1 cellular context compared by ENCODE assay signal in the genomic region with DNA sequence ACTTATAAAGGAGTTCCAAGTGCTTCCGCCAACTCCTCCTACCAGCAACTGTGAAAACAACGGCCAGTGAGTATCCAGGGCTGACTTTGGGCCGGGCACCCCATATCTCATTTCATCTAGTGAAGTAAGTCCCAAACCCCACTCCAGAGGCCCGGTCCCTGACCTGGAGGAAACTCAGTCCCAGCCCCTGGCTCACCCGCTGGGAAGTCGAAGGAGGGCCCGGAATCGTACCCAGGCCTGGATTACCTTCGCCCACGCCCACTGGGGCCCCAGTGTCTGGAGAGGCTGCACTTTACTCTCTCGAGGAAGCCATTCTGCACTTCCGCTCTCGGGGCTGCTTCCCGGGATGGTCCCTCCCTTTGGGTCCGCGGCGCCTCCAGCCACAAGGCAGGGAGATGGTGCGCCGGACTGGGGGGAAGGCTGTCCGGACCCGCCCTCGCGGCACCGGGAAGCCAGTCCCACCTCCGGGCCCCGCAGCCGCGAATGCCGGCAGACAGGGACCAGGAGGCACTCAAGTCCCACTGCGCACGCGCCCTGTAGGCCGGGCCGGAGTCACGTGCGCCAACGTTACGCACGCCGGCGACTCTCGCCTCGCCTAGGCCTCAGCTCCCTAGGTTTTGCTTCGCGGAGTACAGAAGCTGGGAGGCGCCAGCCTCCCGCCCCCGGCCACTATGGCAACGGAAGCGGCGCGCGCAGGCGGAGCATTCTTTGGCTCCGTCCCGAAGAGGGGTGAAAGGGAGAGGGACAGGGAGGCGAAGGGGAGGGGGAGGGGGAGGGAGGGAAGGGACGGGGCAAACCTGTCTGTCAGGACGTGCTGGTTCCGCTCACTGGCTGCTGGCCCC.
A peak's percentile ranks its signal among the peaks of the same experiment; 100 is the strongest.
TF ChIP-seq lines count a peak whose summit lies in the region.

A gene with protein sequence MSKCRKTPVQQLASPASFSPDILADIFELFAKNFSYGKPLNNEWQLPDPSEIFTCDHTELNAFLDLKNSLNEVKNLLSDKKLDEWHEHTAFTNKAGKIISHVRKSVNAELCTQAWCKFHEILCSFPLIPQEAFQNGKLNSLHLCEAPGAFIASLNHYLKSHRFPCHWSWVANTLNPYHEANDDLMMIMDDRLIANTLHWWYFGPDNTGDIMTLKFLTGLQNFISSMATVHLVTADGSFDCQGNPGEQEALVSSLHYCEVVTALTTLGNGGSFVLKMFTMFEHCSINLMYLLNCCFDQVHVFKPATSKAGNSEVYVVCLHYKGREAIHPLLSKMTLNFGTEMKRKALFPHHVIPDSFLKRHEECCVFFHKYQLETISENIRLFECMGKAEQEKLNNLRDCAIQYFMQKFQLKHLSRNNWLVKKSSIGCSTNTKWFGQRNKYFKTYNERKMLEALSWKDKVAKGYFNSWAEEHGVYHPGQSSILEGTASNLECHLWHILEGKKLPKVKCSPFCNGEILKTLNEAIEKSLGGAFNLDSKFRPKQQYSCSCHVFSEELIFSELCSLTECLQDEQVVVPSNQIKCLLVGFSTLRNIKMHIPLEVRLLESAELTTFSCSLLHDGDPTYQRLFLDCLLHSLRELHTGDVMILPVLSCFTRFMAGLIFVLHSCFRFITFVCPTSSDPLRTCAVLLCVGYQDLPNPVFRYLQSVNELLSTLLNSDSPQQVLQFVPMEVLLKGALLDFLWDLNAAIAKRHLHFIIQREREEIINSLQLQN (minus strand): TSS at position 513 of the 842 bp plus-strand sequence. CDS start 3,482 bp downstream, outside the sequence.

TF ChIP-seq in HepG2, 621 proteins besides CTCF, POLR2A, EP300 and RAD21 (continued from another document and continues in another):
- TF ChIP-seq, protein P1, sequence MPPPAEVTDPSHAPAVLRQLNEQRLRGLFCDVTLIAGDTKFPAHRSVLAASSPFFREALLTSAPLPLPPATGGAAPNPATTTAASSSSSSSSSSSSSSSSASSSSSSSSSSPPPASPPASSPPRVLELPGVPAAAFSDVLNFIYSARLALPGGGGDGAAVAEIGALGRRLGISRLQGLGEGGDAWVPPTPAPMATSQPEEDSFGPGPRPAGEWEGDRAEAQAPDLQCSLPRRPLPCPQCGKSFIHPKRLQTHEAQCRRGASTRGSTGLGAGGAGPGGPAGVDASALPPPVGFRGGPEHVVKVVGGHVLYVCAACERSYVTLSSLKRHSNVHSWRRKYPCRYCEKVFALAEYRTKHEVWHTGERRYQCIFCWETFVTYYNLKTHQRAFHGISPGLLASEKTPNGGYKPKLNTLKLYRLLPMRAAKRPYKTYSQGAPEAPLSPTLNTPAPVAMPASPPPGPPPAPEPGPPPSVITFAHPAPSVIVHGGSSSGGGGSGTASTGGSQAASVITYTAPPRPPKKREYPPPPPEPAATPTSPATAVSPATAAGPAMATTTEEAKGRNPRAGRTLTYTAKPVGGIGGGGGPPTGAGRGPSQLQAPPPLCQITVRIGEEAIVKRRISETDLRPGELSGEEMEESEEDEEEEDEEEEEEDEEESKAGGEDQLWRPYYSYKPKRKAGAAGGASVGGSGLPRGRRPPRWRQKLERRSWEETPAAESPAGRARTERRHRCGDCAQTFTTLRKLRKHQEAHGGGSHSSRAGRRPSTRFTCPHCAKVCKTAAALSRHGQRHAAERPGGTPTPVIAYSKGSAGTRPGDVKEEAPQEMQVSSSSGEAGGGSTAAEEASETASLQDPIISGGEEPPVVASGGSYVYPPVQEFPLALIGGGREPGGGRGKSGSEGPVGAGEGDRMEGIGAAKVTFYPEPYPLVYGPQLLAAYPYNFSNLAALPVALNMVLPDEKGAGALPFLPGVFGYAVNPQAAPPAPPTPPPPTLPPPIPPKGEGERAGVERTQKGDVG (CRISPR knock-in tag; IDR thresholded peaks at IDR 0.05; ENCODE audit: borderline replicate concordance), result peak; percentile 91; the same call in 1 of the 2 replicates
- TF ChIP-seq, protein P2, sequence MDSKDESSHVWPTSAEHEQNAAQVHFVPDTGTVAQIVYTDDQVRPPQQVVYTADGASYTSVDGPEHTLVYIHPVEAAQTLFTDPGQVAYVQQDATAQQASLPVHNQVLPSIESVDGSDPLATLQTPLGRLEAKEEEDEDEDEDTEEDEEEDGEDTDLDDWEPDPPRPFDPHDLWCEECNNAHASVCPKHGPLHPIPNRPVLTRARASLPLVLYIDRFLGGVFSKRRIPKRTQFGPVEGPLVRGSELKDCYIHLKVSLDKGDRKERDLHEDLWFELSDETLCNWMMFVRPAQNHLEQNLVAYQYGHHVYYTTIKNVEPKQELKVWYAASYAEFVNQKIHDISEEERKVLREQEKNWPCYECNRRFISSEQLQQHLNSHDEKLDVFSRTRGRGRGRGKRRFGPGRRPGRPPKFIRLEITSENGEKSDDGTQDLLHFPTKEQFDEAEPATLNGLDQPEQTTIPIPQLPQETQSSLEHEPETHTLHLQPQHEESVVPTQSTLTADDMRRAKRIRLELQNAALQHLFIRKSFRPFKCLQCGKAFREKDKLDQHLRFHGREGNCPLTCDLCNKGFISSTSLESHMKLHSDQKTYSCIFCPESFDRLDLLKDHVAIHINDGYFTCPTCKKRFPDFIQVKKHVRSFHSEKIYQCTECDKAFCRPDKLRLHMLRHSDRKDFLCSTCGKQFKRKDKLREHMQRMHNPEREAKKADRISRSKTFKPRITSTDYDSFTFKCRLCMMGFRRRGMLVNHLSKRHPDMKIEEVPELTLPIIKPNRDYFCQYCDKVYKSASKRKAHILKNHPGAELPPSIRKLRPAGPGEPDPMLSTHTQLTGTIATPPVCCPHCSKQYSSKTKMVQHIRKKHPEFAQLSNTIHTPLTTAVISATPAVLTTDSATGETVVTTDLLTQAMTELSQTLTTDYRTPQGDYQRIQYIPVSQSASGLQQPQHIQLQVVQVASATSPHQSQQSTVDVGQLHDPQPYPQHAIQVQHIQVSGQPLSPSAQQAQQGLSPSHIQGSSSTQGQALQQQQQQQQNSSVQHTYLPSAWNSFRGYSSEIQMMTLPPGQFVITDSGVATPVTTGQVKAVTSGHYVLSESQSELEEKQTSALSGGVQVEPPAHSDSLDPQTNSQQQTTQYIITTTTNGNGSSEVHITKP (CRISPR knock-in tag; IDR thresholded peaks at IDR 0.05; ENCODE audit: low read depth), result no peak; the same call in 1 of the 2 replicates
- TF ChIP-seq ISL2 (CRISPR knock-in tag; IDR thresholded peaks at IDR 0.05), result peak; percentile 85
- TF ChIP-seq, protein P3, sequence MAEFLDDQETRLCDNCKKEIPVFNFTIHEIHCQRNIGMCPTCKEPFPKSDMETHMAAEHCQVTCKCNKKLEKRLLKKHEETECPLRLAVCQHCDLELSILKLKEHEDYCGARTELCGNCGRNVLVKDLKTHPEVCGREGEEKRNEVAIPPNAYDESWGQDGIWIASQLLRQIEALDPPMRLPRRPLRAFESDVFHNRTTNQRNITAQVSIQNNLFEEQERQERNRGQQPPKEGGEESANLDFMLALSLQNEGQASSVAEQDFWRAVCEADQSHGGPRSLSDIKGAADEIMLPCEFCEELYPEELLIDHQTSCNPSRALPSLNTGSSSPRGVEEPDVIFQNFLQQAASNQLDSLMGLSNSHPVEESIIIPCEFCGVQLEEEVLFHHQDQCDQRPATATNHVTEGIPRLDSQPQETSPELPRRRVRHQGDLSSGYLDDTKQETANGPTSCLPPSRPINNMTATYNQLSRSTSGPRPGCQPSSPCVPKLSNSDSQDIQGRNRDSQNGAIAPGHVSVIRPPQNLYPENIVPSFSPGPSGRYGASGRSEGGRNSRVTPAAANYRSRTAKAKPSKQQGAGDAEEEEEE (CRISPR knock-in tag; IDR thresholded peaks at IDR 0.05; ENCODE audit: borderline replicate concordance), result 0 out of 2 replicates have a peak, but pooled peaks have one; percentile 38
- peak; percentile 89; the same call in 1 of the 2 replicates for TF ChIP-seq MLLT10 (CRISPR knock-in tag; IDR thresholded peaks at IDR 0.05)
- TF ChIP-seq, protein P4, sequence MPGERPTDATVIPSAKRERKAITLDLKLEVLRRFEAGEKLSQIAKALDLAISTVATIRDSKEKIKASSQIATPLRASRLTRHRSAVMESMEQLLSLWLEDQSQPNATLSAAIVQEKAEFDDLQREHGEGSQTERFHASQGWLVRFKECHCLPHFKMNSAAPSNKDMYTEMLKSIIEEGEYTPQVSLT (CRISPR knock-in tag; IDR thresholded peaks at IDR 0.05; ENCODE audit: borderline replicate concordance, low read depth), result no peak; the same call in 1 of the 2 replicates
- peak; percentile 98 for TF ChIP-seq SALL1 (CRISPR knock-in tag; IDR thresholded peaks at IDR 0.05)
- TF ChIP-seq ZSCAN20 (CRISPR knock-in tag; IDR thresholded peaks at IDR 0.05; ENCODE audit: borderline replicate concordance), result peak; percentile 97
- TF ChIP-seq BRD4 (CRISPR knock-in tag; IDR thresholded peaks at IDR 0.05), result no peak; the same call in none of the 2 replicates
- peak; percentile 90 for TF ChIP-seq HNRNPLL (IDR thresholded peaks at IDR 0.05; ENCODE audit: low read depth, low read length, poor library complexity, severe bottlenecking)
- TF ChIP-seq, protein P5, sequence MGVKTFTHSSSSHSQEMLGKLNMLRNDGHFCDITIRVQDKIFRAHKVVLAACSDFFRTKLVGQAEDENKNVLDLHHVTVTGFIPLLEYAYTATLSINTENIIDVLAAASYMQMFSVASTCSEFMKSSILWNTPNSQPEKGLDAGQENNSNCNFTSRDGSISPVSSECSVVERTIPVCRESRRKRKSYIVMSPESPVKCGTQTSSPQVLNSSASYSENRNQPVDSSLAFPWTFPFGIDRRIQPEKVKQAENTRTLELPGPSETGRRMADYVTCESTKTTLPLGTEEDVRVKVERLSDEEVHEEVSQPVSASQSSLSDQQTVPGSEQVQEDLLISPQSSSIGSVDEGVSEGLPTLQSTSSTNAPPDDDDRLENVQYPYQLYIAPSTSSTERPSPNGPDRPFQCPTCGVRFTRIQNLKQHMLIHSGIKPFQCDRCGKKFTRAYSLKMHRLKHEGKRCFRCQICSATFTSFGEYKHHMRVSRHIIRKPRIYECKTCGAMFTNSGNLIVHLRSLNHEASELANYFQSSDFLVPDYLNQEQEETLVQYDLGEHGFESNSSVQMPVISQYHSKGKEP (CRISPR knock-in tag; IDR thresholded peaks at IDR 0.05), result peak; percentile 93; the same call in 1 of the 2 replicates
- no peak for TF ChIP-seq ZNF496 (CRISPR knock-in tag; IDR thresholded peaks at IDR 0.05; ENCODE audit: insufficient replicate concordance)
- TF ChIP-seq FOSL2 (CRISPR knock-in tag; IDR thresholded peaks at IDR 0.05), result peak; percentile 58; the same call in 1 of the 2 replicates
- peak; percentile 96 for TF ChIP-seq HIVEP1 (CRISPR knock-in tag; IDR thresholded peaks at IDR 0.05)
- TF ChIP-seq ZNF839 (CRISPR knock-in tag; IDR thresholded peaks at IDR 0.05; ENCODE audit: borderline replicate concordance), result peak; percentile 97; the same call in 1 of the 2 replicates
- TF ChIP-seq ZSCAN9 (CRISPR knock-in tag; IDR thresholded peaks at IDR 0.05; ENCODE audit: borderline replicate concordance), result peak; percentile 96
- peak; percentile 89; the same call in 1 of the 2 replicates for TF ChIP-seq ZNF615 (CRISPR knock-in tag; IDR thresholded peaks at IDR 0.05; ENCODE audit: borderline replicate concordance)
- peak; percentile 94 for TF ChIP-seq SNAPC2 (CRISPR knock-in tag; IDR thresholded peaks at IDR 0.05)
- TF ChIP-seq RFX5 (IDR thresholded peaks at IDR 0.05; ENCODE audit: low read depth, low read length), result no peak
- TF ChIP-seq, protein P6, sequence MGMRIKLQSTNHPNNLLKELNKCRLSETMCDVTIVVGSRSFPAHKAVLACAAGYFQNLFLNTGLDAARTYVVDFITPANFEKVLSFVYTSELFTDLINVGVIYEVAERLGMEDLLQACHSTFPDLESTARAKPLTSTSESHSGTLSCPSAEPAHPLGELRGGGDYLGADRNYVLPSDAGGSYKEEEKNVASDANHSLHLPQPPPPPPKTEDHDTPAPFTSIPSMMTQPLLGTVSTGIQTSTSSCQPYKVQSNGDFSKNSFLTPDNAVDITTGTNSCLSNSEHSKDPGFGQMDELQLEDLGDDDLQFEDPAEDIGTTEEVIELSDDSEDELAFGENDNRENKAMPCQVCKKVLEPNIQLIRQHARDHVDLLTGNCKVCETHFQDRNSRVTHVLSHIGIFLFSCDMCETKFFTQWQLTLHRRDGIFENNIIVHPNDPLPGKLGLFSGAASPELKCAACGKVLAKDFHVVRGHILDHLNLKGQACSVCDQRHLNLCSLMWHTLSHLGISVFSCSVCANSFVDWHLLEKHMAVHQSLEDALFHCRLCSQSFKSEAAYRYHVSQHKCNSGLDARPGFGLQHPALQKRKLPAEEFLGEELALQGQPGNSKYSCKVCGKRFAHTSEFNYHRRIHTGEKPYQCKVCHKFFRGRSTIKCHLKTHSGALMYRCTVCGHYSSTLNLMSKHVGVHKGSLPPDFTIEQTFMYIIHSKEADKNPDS (CRISPR knock-in tag; IDR thresholded peaks at IDR 0.05), result peak; percentile 77; the same call in 1 of the 2 replicates
- peak; percentile 99 for TF ChIP-seq BCL6 (CRISPR knock-in tag; IDR thresholded peaks at IDR 0.05)
- TF ChIP-seq ZFP41 (CRISPR knock-in tag; IDR thresholded peaks at IDR 0.05; ENCODE audit: borderline replicate concordance), result peak; percentile 96
- TF ChIP-seq PAX8 (CRISPR knock-in tag; IDR thresholded peaks at IDR 0.05; ENCODE audit: borderline replicate concordance), result 0 out of 2 replicates have a peak, but pooled peaks have one; percentile 26
- TF ChIP-seq, protein P7, sequence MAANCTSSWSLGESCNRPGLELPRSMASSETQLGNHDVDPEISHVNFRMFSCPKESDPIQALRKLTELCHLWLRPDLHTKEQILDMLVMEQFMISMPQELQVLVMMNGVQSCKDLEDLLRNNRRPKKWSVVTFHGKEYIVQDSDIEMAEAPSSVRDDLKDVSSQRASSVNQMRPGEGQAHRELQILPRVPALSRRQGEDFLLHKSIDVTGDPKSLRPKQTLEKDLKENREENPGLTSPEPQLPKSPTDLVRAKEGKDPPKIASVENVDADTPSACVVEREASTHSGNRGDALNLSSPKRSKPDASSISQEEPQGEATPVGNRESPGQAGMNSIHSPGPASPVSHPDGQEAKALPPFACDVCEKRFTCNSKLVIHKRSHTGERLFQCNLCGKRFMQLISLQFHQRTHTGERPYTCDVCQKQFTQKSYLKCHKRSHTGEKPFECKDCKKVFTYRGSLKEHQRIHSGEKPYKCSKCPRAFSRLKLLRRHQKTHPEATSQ (CRISPR knock-in tag; IDR thresholded peaks at IDR 0.05; ENCODE audit: borderline replicate concordance), result peak; percentile 61; the same call in 1 of the 2 replicates
- peak; percentile 53; the same call in 1 of the 2 replicates for TF ChIP-seq KDM5A (IDR thresholded peaks at IDR 0.05; ENCODE audit: borderline replicate concordance, low read length)
- TF ChIP-seq ZFAT (CRISPR knock-in tag; conservative IDR thresholded peaks at IDR 0.05), result 0 out of 2 replicates have a peak, but pooled peaks have one; percentile 29
- no peak for TF ChIP-seq TCF12 (IDR thresholded peaks at IDR 0.05)
- TF ChIP-seq TCF12 (CRISPR knock-in tag; IDR thresholded peaks at IDR 0.05), result peak; percentile 86
- TF ChIP-seq MAFG (CRISPR knock-in tag; IDR thresholded peaks at IDR 0.05), result no peak
- TF ChIP-seq, protein P8, sequence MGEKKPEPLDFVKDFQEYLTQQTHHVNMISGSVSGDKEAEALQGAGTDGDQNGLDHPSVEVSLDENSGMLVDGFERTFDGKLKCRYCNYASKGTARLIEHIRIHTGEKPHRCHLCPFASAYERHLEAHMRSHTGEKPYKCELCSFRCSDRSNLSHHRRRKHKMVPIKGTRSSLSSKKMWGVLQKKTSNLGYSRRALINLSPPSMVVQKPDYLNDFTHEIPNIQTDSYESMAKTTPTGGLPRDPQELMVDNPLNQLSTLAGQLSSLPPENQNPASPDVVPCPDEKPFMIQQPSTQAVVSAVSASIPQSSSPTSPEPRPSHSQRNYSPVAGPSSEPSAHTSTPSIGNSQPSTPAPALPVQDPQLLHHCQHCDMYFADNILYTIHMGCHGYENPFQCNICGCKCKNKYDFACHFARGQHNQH (CRISPR knock-in tag; IDR thresholded peaks at IDR 0.05), result peak; percentile 88; the same call in 1 of the 2 replicates
- TF ChIP-seq HMG20A (CRISPR knock-in tag; IDR thresholded peaks at IDR 0.05; ENCODE audit: borderline replicate concordance), result 0 out of 2 replicates have a peak, but pooled peaks have one; percentile 48
